ENCODE assay signal across 8 cellular contexts in genomic region chr5:90783460-90784333, GRCh38.
A peak's percentile ranks its signal among the peaks of the same experiment; 100 is the strongest.
DNase-seq lines count a peak whose midpoint lies in the region; TF ChIP-seq lines count a peak whose summit lies in the region.

No MANE protein-coding gene starts in this region.

- intact Hi-C loops in posterior cingulate gyrus (cut with DNase I) (loop anchor here (1.0 to 2.0 kb wide), 2 partner anchors 75 to 344 kb away; no protein-coding TSS in a partner anchor), vagina (cut with DNase I) (loop anchor here (10.0 kb wide), 1 partner anchor 339 kb away; no protein-coding TSS in a partner anchor)

- no peak overlapping the region for H3K27ac ChIP-seq in SJSA1
- no peak overlapping the region for H3K27ac ChIP-seq in vagina

- H3K9me3 ChIP-seq in SJSA1 (replicated peaks), result no peaks in the 10 kb centered on the region; the same call in 1 of the 2 replicates
- no peaks in the 10 kb centered on the region for H3K9me3 ChIP-seq in vagina

- no peaks in the 10 kb centered on the region for H3K36me3 ChIP-seq in SJSA1
- H3K36me3 ChIP-seq in vagina, result no peaks in the 10 kb centered on the region

- H3K4me3 ChIP-seq in SJSA1 (no peak overlapping the region), vagina (no peak overlapping the region)

- TF ChIP-seq CTCF in vagina (IDR thresholded peaks at IDR 0.05), result peak; percentile 49 to 63 (median 56)

- H3K4me1 ChIP-seq in SJSA1 (replicated peaks) (no peaks in the 10 kb centered on the region), vagina (no peaks in the 10 kb centered on the region)

- H3K27me3 ChIP-seq in SJSA1 (replicated peaks), result no peaks in the 10 kb centered on the region
- H3K27me3 ChIP-seq in vagina, result no peaks in the 10 kb centered on the region

- DNase-seq in GM03348 (ENCODE audit: low spot score) (peak; percentile 64), GOT3 (lab: John Stamatoyannopoulos, UW) (peak; percentile 20), LHCN-M2 (ENCODE audit: low read depth) (peak; percentile 58), SJSA1 (ENCODE audit: low read depth in 1 of 2, low spot score in 2 of 2) (peak; percentile 21 to 64), globus pallidus (ENCODE audit: low spot score) (peak; percentile 60), posterior cingulate gyrus (peak in 8 of 10 donors; percentile 20 to 91 (median 74)), vagina (ENCODE audit: extremely low spot score in 2 of 2) (no peak)
- peak; percentile 83 for DNase-seq in activated effector memory CD4-positive, alpha-beta T cell treated with anti-CD3 and anti-CD28 coated beads, Interleukin-2, amount 50 U/mL, for 16 hours

- TF ChIP-seq POLR2A in vagina (IDR thresholded peaks at IDR 0.05), result no peak

Comparison
In these comparisons a context has a peak if more than half of its experiments do, and no peak if none do; other contexts are left out.
1. DNase-seq: peak in GM03348 (single experiment), GOT3 (single experiment), LHCN-M2 (single experiment), SJSA1 (2 of 2), activated effector memory CD4-positive, alpha-beta T cell treated with anti-CD3 and anti-CD28 coated beads, Interleukin-2, amount 50 U/mL, for 16 hours (single experiment), globus pallidus (single experiment) and posterior cingulate gyrus (8 of 10); none in vagina (0 of 2).